16 cellular contexts compared by ENCODE assay signal in genomic region chr6:119161450-119161849, GRCh38.
A peak's percentile ranks its signal among the peaks of the same experiment; 100 is the strongest.
DNase-seq lines count a peak whose midpoint lies in the region; ATAC-seq and TF ChIP-seq lines count a peak whose summit lies in the region.
"Had no signal": no experiment of that assay in that cellular context is flagged by ENCODE, and none has a peak within 500 bp of the region (broad histone marks: within the 10 kb centered on the region; RNA-seq: fewer than 3 reads in every experiment).

No MANE protein-coding gene starts in this region.

- CTCF ChIA-PET in activated naive CD4-positive, alpha-beta T cell treated with anti-CD3 and anti-CD28 coated beads for 36 hours (lab: Charles Lee): interaction anchor here (1.1 kb wide), 1 partner anchor 32 kb away, joined by 3 read pairs; no protein-coding TSS in a partner anchor

- peak overlapping the region; percentile 87 for H3K27ac ChIP-seq in SJCRH30
- H3K27ac ChIP-seq: BLaER1 treated with 17β-estradiol and CSF1 and Interleukin-3, amounts not matched to agents 10 nM and 100 nM had no signal

- H3K4me3 ChIP-seq in SJCRH30: peak overlapping the region; percentile 59
- H3K4me3 ChIP-seq in skeletal muscle satellite cell (ENCODE audit: low read length): no peak overlapping the region
- no peak overlapping the region for H3K4me3 ChIP-seq in mucosa of descending colon
- H3K4me3 ChIP-seq: BLaER1 treated with 17β-estradiol and CSF1 and Interleukin-3, amounts not matched to agents 10 nM and 100 nM; HAP-1 had no signal

- H3K36me3 ChIP-seq in SJCRH30 (no peaks in the 10 kb centered on the region), skeletal muscle satellite cell (ENCODE audit: insufficient read depth, low read length) (no peaks in the 10 kb centered on the region), mucosa of descending colon (ENCODE audit: low read depth) (no peaks in the 10 kb centered on the region)
- H3K36me3 ChIP-seq: BLaER1 treated with 17β-estradiol and CSF1 and Interleukin-3, amounts not matched to agents 10 nM and 100 nM; HAP-1 had no signal

- no peak for ATAC-seq in activated naive CD4-positive, alpha-beta T cell treated with anti-CD3 and anti-CD28 coated beads, Interleukin-2, amount 50 U/mL, for 72 hours
- ATAC-seq in GM21367 (IDR thresholded peaks at IDR 0.05; ENCODE audit: unreplicated experiment) (no peak), mucosa of descending colon (no peak)

- intact Hi-C loops in activated naive CD4-positive, alpha-beta T cell treated with anti-CD3 and anti-CD28 coated beads for 36 hours (cut with micrococcal nuclease): no loop called here
- intact Hi-C loops in mucosa of descending colon (cut with DNase I, micrococcal nuclease): no loop called here

- TF ChIP-seq CTCF in mucosa of descending colon (IDR thresholded peaks at IDR 0.05): no peak

- DNase-seq in activated naive CD4-positive, alpha-beta T cell treated with anti-CD3 and anti-CD28 coated beads, Interleukin-2, amount 50 U/mL, for 72 hours (ENCODE audit: low spot score in 2 of 2): no peak
- no peak for DNase-seq in activated naive CD4-positive, alpha-beta T cell treated with anti-CD3 and anti-CD28 coated beads for 36 hours
- DNase-seq in SJCRH30: peak; percentile 91 to 97
- DNase-seq in myocyte (ENCODE audit: low read depth): peak; percentile 100
- DNase-seq in NCI-H69 (lab: John Stamatoyannopoulos, UW): no peak
- no peak for DNase-seq in mucosa of descending colon
- DNase-seq: 8988T, NCI-H146, NCI-H345, NCI-H748 treated with DMSO at 0.1 percent for 48 hours, SHP77 treated with DMSO at 0.1 percent for 48 hours had no signal

- H3K4me1 Mint-ChIP-seq in activated naive CD4-positive, alpha-beta T cell treated with anti-CD3 and anti-CD28 coated beads for 36 hours (ENCODE audit: low read depth): no peaks in the 10 kb centered on the region

- peaks cover 0 to 2% of the 10 kb centered on the region in 2 donors for H3K9me3 Mint-ChIP-seq in activated naive CD4-positive, alpha-beta T cell treated with anti-CD3 and anti-CD28 coated beads, Interleukin-2, amount 50 U/mL, for 72 hours
- H3K9me3 Mint-ChIP-seq in activated naive CD4-positive, alpha-beta T cell treated with anti-CD3 and anti-CD28 coated beads for 36 hours: no peaks in the 10 kb centered on the region

- H3K27me3 Mint-ChIP-seq in activated naive CD4-positive, alpha-beta T cell treated with anti-CD3 and anti-CD28 coated beads for 36 hours (ENCODE audit: low read depth): peaks cover 11% of the 10 kb centered on the region

- peak overlapping the region; percentile 51 for H3K4me2 ChIP-seq in skeletal muscle satellite cell (ENCODE audit: low read length)
- H3K4me2 ChIP-seq: BLaER1 treated with 17β-estradiol and CSF1 and Interleukin-3, amounts not matched to agents 10 nM and 100 nM had no signal

- no peaks in the 10 kb centered on the region for H3K9me3 ChIP-seq in SJCRH30 (replicated peaks)
- H3K9me3 ChIP-seq in skeletal muscle satellite cell (replicated peaks; ENCODE audit: low read length): no peaks in the 10 kb centered on the region
- H3K9me3 ChIP-seq in mucosa of descending colon: no peaks in the 10 kb centered on the region
- H3K9me3 ChIP-seq: BLaER1 treated with 17β-estradiol and CSF1 and Interleukin-3, amounts not matched to agents 10 nM and 100 nM; HAP-1 had no signal

- H3K4me1 ChIP-seq in SJCRH30 (peaks cover 13% of the 10 kb centered on the region), skeletal muscle satellite cell (ENCODE audit: control insufficient read depth, insufficient read depth, low read length) (peaks cover 3% of the 10 kb centered on the region), mucosa of descending colon (ENCODE audit: low read depth) (no peaks in the 10 kb centered on the region)
- H3K4me1 ChIP-seq: HAP-1 had no signal

- no peak overlapping the region for H3K9ac ChIP-seq in skeletal muscle satellite cell (ENCODE audit: low read depth, low read length)
- H3K9ac ChIP-seq: BLaER1 treated with 17β-estradiol and CSF1 and Interleukin-3, amounts not matched to agents 10 nM and 100 nM had no signal

- H3K36me3 Mint-ChIP-seq in activated naive CD4-positive, alpha-beta T cell treated with anti-CD3 and anti-CD28 coated beads, Interleukin-2, amount 50 U/mL, for 72 hours: no peaks in the 10 kb centered on the region
- no peaks in the 10 kb centered on the region for H3K36me3 Mint-ChIP-seq in activated naive CD4-positive, alpha-beta T cell treated with anti-CD3 and anti-CD28 coated beads for 36 hours (ENCODE audit: low read depth)

- H3K4me3 Mint-ChIP-seq in activated naive CD4-positive, alpha-beta T cell treated with anti-CD3 and anti-CD28 coated beads for 36 hours: no peak overlapping the region

- H3K27me3 ChIP-seq in SJCRH30 (no peaks in the 10 kb centered on the region), skeletal muscle satellite cell (ENCODE audit: control insufficient read depth, insufficient read depth, low read length) (no peaks in the 10 kb centered on the region)
- H3K27me3 ChIP-seq: BLaER1 treated with 17β-estradiol and CSF1 and Interleukin-3, amounts not matched to agents 10 nM and 100 nM had no signal

- H3K27ac Mint-ChIP-seq in activated naive CD4-positive, alpha-beta T cell treated with anti-CD3 and anti-CD28 coated beads, Interleukin-2, amount 50 U/mL, for 72 hours: peak overlapping the region; percentile 11 to 58
- no peak overlapping the region for H3K27ac Mint-ChIP-seq in activated naive CD4-positive, alpha-beta T cell treated with anti-CD3 and anti-CD28 coated beads for 36 hours
- H3K27ac Mint-ChIP-seq: IgD-negative memory B cell had no signal

Comparison
In these comparisons a context has a peak if more than half of its experiments do, and no peak if none do; other contexts are left out.
1. DNase-seq: peak in SJCRH30 (2 of 2) and myocyte (single experiment); none in activated naive CD4-positive, alpha-beta T cell treated with anti-CD3 and anti-CD28 coated beads, Interleukin-2, amount 50 U/mL, for 72 hours (0 of 2), activated naive CD4-positive, alpha-beta T cell treated with anti-CD3 and anti-CD28 coated beads for 36 hours (single experiment), NCI-H69 (single experiment) and mucosa of descending colon (0 of 3).